ENCODE assay signal across 20 cellular contexts in genomic region chr13:106595623-106596022, GRCh38.
"Had no signal": no experiment of that assay in that cellular context is flagged by ENCODE, and none has a peak within 500 bp of the region (broad histone marks: within the 10 kb centered on the region; RNA-seq: fewer than 3 reads in every experiment).

No MANE protein-coding gene starts in this region.

- H3K4me3 Mint-ChIP-seq: activated CD8-positive, alpha-beta T cell treated with anti-CD3 and anti-CD28 coated beads for 36 hours; activated naive CD4-positive, alpha-beta T cell treated with anti-CD3 and anti-CD28 coated beads, Interleukin-2, amount 10 ng/mL, durations not matched to agents 7 days and 5 days; activated naive CD8-positive, alpha-beta T cell treated with anti-CD3 and anti-CD28 coated beads, Interleukin-2, amount 50 U/mL, for 24 hours; activated T-cell treated with anti-CD3 and anti-CD28 coated beads, Interleukin-2, amount 50 U/mL, for 24 hours; mesothelial cell of epicardium; natural killer cell treated with Interleukin-12 subunit alpha and Interleukin-12 subunit beta and Interleukin-15 and Interleukin-18, amount 100 ng/mL, for 72 hours; stimulated activated naive CD8-positive, alpha-beta T cell treated with anti-CD3 and anti-CD28 coated beads, Interleukin-15, Interleukin-2, amounts not matched to agents 100 ng/mL and 50 ng/mL, for 24 hours; T-helper 2 cell treated with Interferon-gamma antibody and Interleukin-4, amounts not matched to agents 5 μg/mL and 100 μg/mL, for 36 hours had no signal

- H3K27me3 ChIP-seq: ascending aorta, transverse colon, vagina had no signal

- DNase-seq: activated CD4-positive, alpha-beta T cell treated with anti-CD3 and anti-CD28 coated beads for 48 hours; activated CD4-positive, CD25-positive, alpha-beta regulatory T cell; activated CD8-positive, alpha-beta T cell treated with anti-CD3 and anti-CD28 coated beads for 36 hours; activated effector memory CD4-positive, alpha-beta T cell treated with Interleukin-2 at 50 U/mL for 16 hours; activated naive CD4-positive, alpha-beta T cell treated with anti-CD3 and anti-CD28 coated beads, Interleukin-2, amount 10 ng/mL, durations not matched to agents 7 days and 5 days; activated naive CD8-positive, alpha-beta T cell treated with anti-CD3 and anti-CD28 coated beads, Interleukin-2, amount 50 U/mL, for 24 hours; activated T-cell treated with anti-CD3 and anti-CD28 coated beads, Interleukin-2, amount 50 U/mL, for 24 hours; erythroblast; left colon; stimulated activated CD4-positive, alpha-beta T cell treated with anti-CD3 and anti-CD28 coated beads, Interleukin-15, amount 100 ng/mL, for 24 hours; stimulated activated CD4-positive, alpha-beta T cell treated with anti-CD3 and anti-CD28 coated beads, Interleukin-2, amount 100 ng/mL, for 48 hours; transverse colon had no signal

- H3K9me3 Mint-ChIP-seq: activated CD8-positive, alpha-beta T cell treated with anti-CD3 and anti-CD28 coated beads for 36 hours; activated naive CD4-positive, alpha-beta T cell treated with anti-CD3 and anti-CD28 coated beads, Interleukin-2, amount 10 ng/mL, durations not matched to agents 7 days and 5 days; activated naive CD8-positive, alpha-beta T cell treated with anti-CD3 and anti-CD28 coated beads, Interleukin-2, amount 50 U/mL, for 24 hours; activated T-cell treated with anti-CD3 and anti-CD28 coated beads, Interleukin-2, amount 50 U/mL, for 24 hours; mesothelial cell of epicardium; stimulated activated naive CD8-positive, alpha-beta T cell treated with anti-CD3 and anti-CD28 coated beads, Interleukin-15, Interleukin-2, amounts not matched to agents 100 ng/mL and 50 ng/mL, for 24 hours; T-helper 2 cell treated with Interferon-gamma antibody and Interleukin-4, amounts not matched to agents 5 μg/mL and 100 μg/mL, for 36 hours had no signal

- H3K9me3 ChIP-seq: ascending aorta, transverse colon, vagina had no signal

- H3K36me3 Mint-ChIP-seq: activated naive CD4-positive, alpha-beta T cell treated with anti-CD3 and anti-CD28 coated beads, Interleukin-2, amount 10 ng/mL, durations not matched to agents 7 days and 5 days; mesothelial cell of epicardium; natural killer cell treated with Interleukin-12 subunit alpha and Interleukin-12 subunit beta and Interleukin-15 and Interleukin-18, amount 100 ng/mL, for 72 hours had no signal

- H3K36me3 ChIP-seq: ascending aorta, transverse colon, vagina had no signal

- H3K4me1 Mint-ChIP-seq: activated naive CD4-positive, alpha-beta T cell treated with anti-CD3 and anti-CD28 coated beads, Interleukin-2, amount 10 ng/mL, durations not matched to agents 7 days and 5 days had no signal

- H3K4me3 ChIP-seq: ascending aorta, coronary artery, lung, transverse colon, vagina had no signal

- ATAC-seq: activated CD8-positive, alpha-beta T cell treated with anti-CD3 and anti-CD28 coated beads for 36 hours; activated naive CD8-positive, alpha-beta T cell treated with anti-CD3 and anti-CD28 coated beads, Interleukin-2, amount 50 U/mL, for 24 hours; left colon; natural killer cell treated with Interleukin-12 subunit alpha and Interleukin-12 subunit beta and Interleukin-15 and Interleukin-18, amount 100 ng/mL, for 72 hours had no signal

- H3K27ac ChIP-seq: transverse colon, vagina had no signal

- H3K27ac Mint-ChIP-seq: activated CD8-positive, alpha-beta T cell treated with anti-CD3 and anti-CD28 coated beads for 36 hours; activated naive CD4-positive, alpha-beta T cell treated with anti-CD3 and anti-CD28 coated beads, Interleukin-2, amount 10 ng/mL, durations not matched to agents 7 days and 5 days; activated naive CD8-positive, alpha-beta T cell treated with anti-CD3 and anti-CD28 coated beads, Interleukin-2, amount 50 U/mL, for 24 hours; activated T-cell treated with anti-CD3 and anti-CD28 coated beads, Interleukin-2, amount 50 U/mL, for 24 hours; mesothelial cell of epicardium; natural killer cell treated with Interleukin-12 subunit alpha and Interleukin-12 subunit beta and Interleukin-15 and Interleukin-18, amount 100 ng/mL, for 72 hours; stimulated activated naive CD8-positive, alpha-beta T cell treated with anti-CD3 and anti-CD28 coated beads, Interleukin-15, Interleukin-2, amounts not matched to agents 100 ng/mL and 50 ng/mL, for 24 hours; T-helper 2 cell treated with Interferon-gamma antibody and Interleukin-4, amounts not matched to agents 5 μg/mL and 100 μg/mL, for 36 hours had no signal
